Comparison of ENCODE assay signal across 20 cellular contexts in the genomic region with DNA sequence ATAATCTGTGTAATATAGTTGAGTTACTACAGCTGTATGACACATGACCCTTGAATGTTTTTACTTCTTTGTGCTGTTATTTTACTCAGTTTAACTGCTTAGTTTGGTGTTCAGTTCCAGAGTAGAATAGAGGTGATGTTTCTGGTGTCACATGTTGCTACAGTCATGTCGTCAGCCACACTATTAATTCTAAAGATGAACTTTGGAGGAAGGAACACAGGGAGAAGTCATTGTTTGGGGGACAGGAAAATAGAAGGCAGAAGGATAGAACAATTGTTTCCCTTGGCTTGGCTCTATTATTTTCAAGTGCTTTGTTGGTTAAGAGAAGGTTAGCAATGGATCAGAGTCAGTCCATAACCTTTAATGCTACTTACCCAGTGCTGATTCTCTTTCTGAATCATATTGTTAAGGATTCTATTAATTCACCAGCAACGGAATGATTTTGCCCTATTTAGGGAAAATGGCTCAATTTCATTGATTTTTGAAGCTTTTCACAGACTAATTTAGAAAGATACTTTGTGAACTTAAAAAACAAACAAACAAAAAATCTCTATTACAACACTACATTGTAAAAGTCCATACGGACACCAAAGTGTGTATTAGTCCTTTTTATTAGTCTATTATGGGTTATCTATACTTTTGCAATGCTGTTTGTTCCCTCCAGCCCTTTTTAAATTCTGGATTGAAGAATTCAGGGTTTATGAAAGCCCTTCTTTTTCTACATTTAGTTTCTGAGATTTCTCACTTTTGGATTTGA.
A peak's percentile ranks its signal among the peaks of the same experiment; 100 is the strongest.
DNase-seq lines count a peak whose midpoint lies in the region; ATAC-seq, FAIRE-seq and TF ChIP-seq lines count a peak whose summit lies in the region.
"Had no signal": no experiment of that assay in that cellular context is flagged by ENCODE, and none has a peak within 500 bp of the region (broad histone marks: within the 10 kb centered on the region; RNA-seq: fewer than 3 reads in every experiment).

No MANE protein-coding gene starts in this region.

- no peak for TF ChIP-seq POLR2A in HepG2 (IDR thresholded peaks at IDR 0.05; ENCODE audit: insufficient read depth in 1 of 2, low read depth in 2 of 2, low read length in 2 of 2)
- TF ChIP-seq POLR2A in gastrocnemius medialis (IDR thresholded peaks at IDR 0.05) = no peak

- H3K4me2 ChIP-seq in PC-9 (no peak overlapping the region), HepG2 (ENCODE audit: low read depth, low read length) (peak overlapping the region; percentile 53; the same call in 1 of the 2 replicates)

- H3K27ac ChIP-seq in PC-9 (no peak overlapping the region), HepG2 (ENCODE audit: extremely low read length, insufficient read depth, low read length) (no peak overlapping the region), gastrocnemius medialis (peak overlapping the region; percentile 56 to 86 (median 68))
- H3K27ac ChIP-seq: GM23248, SK-N-MC had no signal

- intact Hi-C loops in PC-9 (cut with micrococcal nuclease; ENCODE audit: unreplicated experiment) (no loop called here), HepG2 (cut with micrococcal nuclease; ENCODE audit: unreplicated experiment) (no loop called here), gastrocnemius medialis (cut with DNase I; ENCODE audit: low total_unique reads) (no loop called here)

- POLR2A ChIA-PET in PC-9 (lab: Charles Lee; ENCODE audit: unreplicated experiment) (no interaction called here), HepG2 (lab: Yijun Ruan, JAX) (interaction anchor here (0.7 to 1.7 kb wide), 4 partner anchors 11 to 111 kb away, joined by 3 to 5 read pairs (median 4); a partner anchor contains a TSS)

- no peaks in the 10 kb centered on the region for H3K9me2 ChIP-seq in PC-9 (ENCODE audit: insufficient read depth)

- H3K79me2 ChIP-seq in PC-9 (ENCODE audit: low read depth) = no peaks in the 10 kb centered on the region
- no peaks in the 10 kb centered on the region for H3K79me2 ChIP-seq in HepG2 (ENCODE audit: insufficient read depth, low read length)

- no peak for TF ChIP-seq EP300 in HepG2 (IDR thresholded peaks at IDR 0.05; ENCODE audit: low read depth in 2 of 2, low read length in 2 of 2)
- no peak for TF ChIP-seq EP300 in HepG2 (CRISPR knock-in tag; IDR thresholded peaks at IDR 0.05; ENCODE audit: borderline replicate concordance)

- CTCF ChIA-PET in PC-9 (lab: Charles Lee) = no interaction called here
- CTCF ChIA-PET in HepG2 (lab: Yijun Ruan, JAX; ENCODE audit: low intra/inter-chr PET ratio, low total read pairs) = no interaction called here

- no peak for TF ChIP-seq CTCF in PC-9 (conservative IDR thresholded peaks at IDR 0.05)
- no peak for TF ChIP-seq CTCF in HepG2 (CRISPR knock-in tag; IDR thresholded peaks at IDR 0.05)
- no peak for TF ChIP-seq CTCF in gastrocnemius medialis (IDR thresholded peaks at IDR 0.05 in 4 of 5, conservative IDR thresholded peaks at IDR 0.05 in 1 of 5)

- H3K27me3 ChIP-seq in PC-9 (ENCODE audit: insufficient read depth, low read depth) (no peaks in the 10 kb centered on the region), HepG2 (ENCODE audit: control insufficient read depth in 1 of 2, insufficient read depth in 2 of 2, low read length in 2 of 2) (no peaks in the 10 kb centered on the region), gastrocnemius medialis (no peaks in the 10 kb centered on the region)

- no peaks in the 10 kb centered on the region for H3K9me3 ChIP-seq in PC-9 (ENCODE audit: insufficient read depth, low read depth)
- no peaks in the 10 kb centered on the region for H3K9me3 ChIP-seq in HepG2 (ENCODE audit: low read length)
- no peaks in the 10 kb centered on the region for H3K9me3 ChIP-seq in gastrocnemius medialis

- no TSS peak for BruUV-seq in PC-9 (replicated peaks; lab: Mats Ljungman, UMichigan)
- no TSS peak for BruUV-seq in HepG2 (replicated peaks; lab: Mats Ljungman, UMichigan)

- no peak for DNase-seq in PC-9
- peak; percentile 31 for DNase-seq in brain pericyte (ENCODE audit: low read depth, low spot score)
- no peak for DNase-seq in HepG2 (ENCODE audit: low spot score)
- DNase-seq in gastrocnemius medialis = no peak
- no peak for DNase-seq in AG08395 (ENCODE audit: low spot score)
- no peak for DNase-seq in T-helper 2 cell
- no peak for DNase-seq in NCI-H510A (lab: John Stamatoyannopoulos, UW)
- DNase-seq: CD4-positive, CD25-positive, alpha-beta regulatory T cell; COR-L47; DMS 273 treated with DMSO at 0.1 percent for 48 hours; GDM1; GM23248; NCI-H1092 treated with DMSO at 0.1 percent for 48 hours; NCI-H1694; NCI-H2081 treated with DMSO at 0.1 percent for 48 hours; NCI-H510A treated with DMSO at 0.1 percent for 48 hours; NCI-H774; SHP77 had no signal

- 12% methylated on average over 3 of the region's 3 CpGs for WGBS in HepG2 (ENCODE audit: low lambda C conversion rate)

- ATAC-seq in HepG2 = no peak
- ATAC-seq in gastrocnemius medialis = peak in 1 of 2 donors; percentile 17
- ATAC-seq: HCT116 had no signal

- no peak for TF ChIP-seq RAD21 in HepG2 (CRISPR knock-in tag; IDR thresholded peaks at IDR 0.05)

- no peaks in the 10 kb centered on the region for H3F3A ChIP-seq in PC-9 (ENCODE audit: insufficient read depth, low read depth)

- H3K9ac ChIP-seq in HepG2 (ENCODE audit: insufficient read depth, low read depth, low read length) = no peak overlapping the region
- H3K9ac ChIP-seq: GM23248 had no signal

- H3K36me3 ChIP-seq in PC-9 (ENCODE audit: low read depth) (no peaks in the 10 kb centered on the region), HepG2 (replicated peaks in 1 of 2; ENCODE audit: control insufficient read depth in 1 of 2, insufficient read depth in 2 of 2, low read length in 2 of 2) (no peaks in the 10 kb centered on the region), gastrocnemius medialis (peaks cover 0 to 10% of the 10 kb centered on the region in 2 donors)

- no peak for FAIRE-seq in HepG2 (lab: Jason Lieb, UNC)

- H4K20me1 ChIP-seq in PC-9 (ENCODE audit: insufficient read depth) (no peaks in the 10 kb centered on the region), HepG2 (ENCODE audit: insufficient read depth, low read length) (no peaks in the 10 kb centered on the region)

- H3K4me3 ChIP-seq in PC-9 = no peak overlapping the region
- peak overlapping the region; percentile 20 to 28 (median 26); a peak in 3 of 6 replicates for H3K4me3 ChIP-seq in HepG2 (replicated peaks in 1 of 3; ENCODE audit: insufficient read depth in 1 of 3, low read depth in 2 of 3, low read length in 3 of 3)
- peak overlapping the region in 3 of 4 donors; percentile 3 to 34 (median 8) for H3K4me3 ChIP-seq in gastrocnemius medialis
- H3K4me3 ChIP-seq: GM23248, SK-N-MC had no signal

- in situ Hi-C loops in HepG2 (cut with HindIII; ENCODE audit: extremely low pct_ligation_motif_present, low pct_unique_long_range_greater_than_20kb) = no loop called here
- in situ Hi-C loops in gastrocnemius medialis (cut with MboI; ENCODE audit: low sequenced_read_pairs in 4 of 4) = no loop called here

- no peaks in the 10 kb centered on the region for H3K4me1 ChIP-seq in PC-9 (replicated peaks; ENCODE audit: insufficient read depth)
- no peaks in the 10 kb centered on the region; the same call in 1 of the 2 replicates for H3K4me1 ChIP-seq in HepG2 (ENCODE audit: insufficient read depth, low read length)
- peaks cover 33 to 41% of the 10 kb centered on the region in 2 donors for H3K4me1 ChIP-seq in gastrocnemius medialis

- peak overlapping the region; percentile 56; the same call in 1 of the 2 replicates for H2AFZ ChIP-seq in PC-9
- H2AFZ ChIP-seq in HepG2 (ENCODE audit: low read length) = peak overlapping the region; percentile 74
- H2AFZ ChIP-seq: GM23248 had no signal

TF ChIP-seq in HepG2, 621 proteins besides CTCF, POLR2A, EP300 and RAD21:
- TF ChIP-seq REPIN1 (CRISPR knock-in tag; IDR thresholded peaks at IDR 0.05; ENCODE audit: borderline replicate concordance, low read depth) (no peak), NRL (CRISPR knock-in tag; IDR thresholded peaks at IDR 0.05; ENCODE audit: borderline replicate concordance) (no peak), ZFP90 (CRISPR knock-in tag; IDR thresholded peaks at IDR 0.05; ENCODE audit: borderline replicate concordance) (no peak)
- TF ChIP-seq, protein P1, sequence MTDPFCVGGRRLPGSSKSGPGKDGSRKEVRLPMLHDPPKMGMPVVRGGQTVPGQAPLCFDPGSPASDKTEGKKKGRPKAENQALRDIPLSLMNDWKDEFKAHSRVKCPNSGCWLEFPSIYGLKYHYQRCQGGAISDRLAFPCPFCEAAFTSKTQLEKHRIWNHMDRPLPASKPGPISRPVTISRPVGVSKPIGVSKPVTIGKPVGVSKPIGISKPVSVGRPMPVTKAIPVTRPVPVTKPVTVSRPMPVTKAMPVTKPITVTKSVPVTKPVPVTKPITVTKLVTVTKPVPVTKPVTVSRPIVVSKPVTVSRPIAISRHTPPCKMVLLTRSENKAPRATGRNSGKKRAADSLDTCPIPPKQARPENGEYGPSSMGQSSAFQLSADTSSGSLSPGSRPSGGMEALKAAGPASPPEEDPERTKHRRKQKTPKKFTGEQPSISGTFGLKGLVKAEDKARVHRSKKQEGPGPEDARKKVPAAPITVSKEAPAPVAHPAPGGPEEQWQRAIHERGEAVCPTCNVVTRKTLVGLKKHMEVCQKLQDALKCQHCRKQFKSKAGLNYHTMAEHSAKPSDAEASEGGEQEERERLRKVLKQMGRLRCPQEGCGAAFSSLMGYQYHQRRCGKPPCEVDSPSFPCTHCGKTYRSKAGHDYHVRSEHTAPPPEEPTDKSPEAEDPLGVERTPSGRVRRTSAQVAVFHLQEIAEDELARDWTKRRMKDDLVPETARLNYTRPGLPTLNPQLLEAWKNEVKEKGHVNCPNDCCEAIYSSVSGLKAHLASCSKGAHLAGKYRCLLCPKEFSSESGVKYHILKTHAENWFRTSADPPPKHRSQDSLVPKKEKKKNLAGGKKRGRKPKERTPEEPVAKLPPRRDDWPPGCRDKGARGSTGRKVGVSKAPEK (CRISPR knock-in tag; IDR thresholded peaks at IDR 0.05; ENCODE audit: borderline replicate concordance) = no peak

Comparison
In these comparisons a context has a peak if more than half of its experiments do, and no peak if none do; other contexts are left out.
1. H3K27ac ChIP-seq: peak in gastrocnemius medialis (4 of 4); none in PC-9 (single experiment) and HepG2 (single experiment).